Comparison of ENCODE assay signal across 1 cellular context in the genomic region with DNA sequence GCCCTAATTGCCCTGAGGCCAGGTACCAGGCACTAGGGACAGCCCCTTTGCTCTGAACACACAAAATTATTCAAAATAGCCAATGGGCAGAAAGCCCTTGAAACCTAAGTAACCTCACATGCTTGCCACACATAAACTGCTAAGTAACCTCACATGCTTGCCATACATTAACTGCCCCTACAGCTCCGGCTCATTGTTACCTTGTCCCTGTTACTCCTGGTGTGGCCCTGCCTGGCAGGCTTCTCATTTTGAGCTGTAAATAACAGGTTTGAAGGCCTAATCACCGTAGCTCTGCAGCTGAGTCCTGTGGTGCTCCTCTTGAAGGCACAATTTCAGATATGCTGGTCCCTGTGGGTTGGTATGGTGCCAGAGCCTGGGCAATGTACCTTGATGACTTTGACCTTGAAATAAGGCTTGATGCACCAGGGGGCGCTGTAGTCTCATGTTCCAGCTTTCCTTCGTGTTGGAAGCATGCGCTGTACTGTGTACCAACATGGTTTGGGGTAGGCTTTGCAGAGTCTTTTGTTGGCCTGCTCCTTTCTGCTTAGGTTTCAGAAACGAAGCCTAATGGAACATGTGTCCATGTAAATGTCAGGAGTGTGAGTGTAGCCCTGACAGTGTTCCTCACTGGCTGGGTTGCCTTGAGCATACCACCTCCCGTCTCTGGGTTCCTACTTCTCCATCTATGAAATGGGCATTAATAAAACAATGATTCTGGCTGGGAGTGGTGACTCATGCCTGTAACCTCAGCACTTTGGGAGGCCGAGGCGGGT.
TF ChIP-seq lines count a peak whose summit lies in the region.

No MANE protein-coding gene starts in this region.

TF ChIP-seq in K562, 482 proteins besides CTCF, POLR2A, EP300 and RAD21 (continued from another document and continues in another):
- TF ChIP-seq YY1 (IDR thresholded peaks at IDR 0.05; ENCODE audit: borderline replicate concordance in 1 of 3, control insufficient read depth in 1 of 3, extremely low read depth in 1 of 3, insufficient read depth in 3 of 3, insufficient read length in 1 of 3, insufficient replicate concordance in 2 of 3, low read depth in 1 of 3, low read length in 2 of 3) (peak in 1 of 3 experiments; percentile 39), MYC (IDR thresholded peaks at IDR 0.05; ENCODE audit: low read depth, low read length) (peak; percentile 65), MYC (CRISPR knock-in tag; IDR thresholded peaks at IDR 0.05; ENCODE audit: borderline replicate concordance, low read depth) (no peak), STAG1 (CRISPR knock-in tag; IDR thresholded peaks at IDR 0.05; ENCODE audit: borderline replicate concordance) (peak; percentile 89; the same call in 1 of the 2 replicates), HDAC2 (IDR thresholded peaks at IDR 0.05) (peak; percentile 70; the same call in 1 of the 2 replicates), ZNF12 (CRISPR knock-in tag; IDR thresholded peaks at IDR 0.05) (no peak), TBP (optimal IDR thresholded peaks at IDR 0.05; ENCODE audit: low read depth, low read length) (peak; percentile 52), YBX1 (IDR thresholded peaks at IDR 0.05) (no peak), GATAD2A (IDR thresholded peaks at IDR 0.05) (no peak), PCBP2 (IDR thresholded peaks at IDR 0.05; ENCODE audit: low read depth, low read length, poor library complexity, severe bottlenecking) (no peak), SMAD2 (IDR thresholded peaks at IDR 0.05; ENCODE audit: low read depth, low read length) (no peak), LEF1 (IDR thresholded peaks at IDR 0.05) (0 out of 2 replicates have a peak, but pooled peaks have one; percentile 18), TEAD4 (IDR thresholded peaks at IDR 0.05; ENCODE audit: low read length) (0 out of 2 replicates have a peak, but pooled peaks have one; percentile 22), TEAD4 (CRISPR knock-in tag; IDR thresholded peaks at IDR 0.05; ENCODE audit: borderline replicate concordance) (no peak), TAL1 (IDR thresholded peaks at IDR 0.05) (no peak), LCOR (CRISPR knock-in tag; IDR thresholded peaks at IDR 0.05) (peak; percentile 75; the same call in 1 of the 2 replicates), ADNP (tag; IDR thresholded peaks at IDR 0.05) (0 out of 2 replicates have a peak, but pooled peaks have one; percentile 10), ZNF316 (IDR thresholded peaks at IDR 0.05) (peak; percentile 43), EGR1 (conservative IDR thresholded peaks at IDR 0.05) (no peak), HDGF (IDR thresholded peaks at IDR 0.05) (peak; percentile 83; the same call in 1 of the 2 replicates), RNF2 (IDR thresholded peaks at IDR 0.05) (peak; percentile 48; the same call in 1 of the 2 replicates), ZEB2 (IDR thresholded peaks at IDR 0.05) (peak; percentile 43; the same call in 1 of the 2 replicates), HDAC1 (IDR thresholded peaks at IDR 0.05) (0 out of 4 replicates have a peak, but pooled peaks of 1 of the 2 experiments have one; percentile 32), ARNT (IDR thresholded peaks at IDR 0.05) (peak in 1 of 2 experiments; percentile 82; a peak in 1 of 4 replicates), CREM (IDR thresholded peaks at IDR 0.05; ENCODE audit: low read depth) (peak; percentile 58; the same call in 1 of the 2 replicates), FOXM1 (IDR thresholded peaks at IDR 0.05; ENCODE audit: low read depth) (0 out of 2 replicates have a peak, but pooled peaks have one; percentile 18), FOXM1 (CRISPR knock-in tag; IDR thresholded peaks at IDR 0.05; ENCODE audit: low read depth) (no peak), RCOR1 (IDR thresholded peaks at IDR 0.05; ENCODE audit: borderline replicate concordance in 1 of 2, low read depth in 2 of 2, low read length in 2 of 2) (peak in 1 of 2 experiments; percentile 4; a peak in 1 of 4 replicates), ESRRA (IDR thresholded peaks at IDR 0.05; ENCODE audit: borderline replicate concordance, low read depth) (peak; percentile 99), JUND (IDR thresholded peaks at IDR 0.05; ENCODE audit: borderline replicate concordance, low read depth, low read length) (no peak; the same call in 1 of the 2 replicates), JUND (tag; IDR thresholded peaks at IDR 0.05; ENCODE audit: borderline replicate concordance, low read depth, low read length) (peak; percentile 58; the same call in 2 of the 3 replicates)
- TF ChIP-seq, protein P1, sequence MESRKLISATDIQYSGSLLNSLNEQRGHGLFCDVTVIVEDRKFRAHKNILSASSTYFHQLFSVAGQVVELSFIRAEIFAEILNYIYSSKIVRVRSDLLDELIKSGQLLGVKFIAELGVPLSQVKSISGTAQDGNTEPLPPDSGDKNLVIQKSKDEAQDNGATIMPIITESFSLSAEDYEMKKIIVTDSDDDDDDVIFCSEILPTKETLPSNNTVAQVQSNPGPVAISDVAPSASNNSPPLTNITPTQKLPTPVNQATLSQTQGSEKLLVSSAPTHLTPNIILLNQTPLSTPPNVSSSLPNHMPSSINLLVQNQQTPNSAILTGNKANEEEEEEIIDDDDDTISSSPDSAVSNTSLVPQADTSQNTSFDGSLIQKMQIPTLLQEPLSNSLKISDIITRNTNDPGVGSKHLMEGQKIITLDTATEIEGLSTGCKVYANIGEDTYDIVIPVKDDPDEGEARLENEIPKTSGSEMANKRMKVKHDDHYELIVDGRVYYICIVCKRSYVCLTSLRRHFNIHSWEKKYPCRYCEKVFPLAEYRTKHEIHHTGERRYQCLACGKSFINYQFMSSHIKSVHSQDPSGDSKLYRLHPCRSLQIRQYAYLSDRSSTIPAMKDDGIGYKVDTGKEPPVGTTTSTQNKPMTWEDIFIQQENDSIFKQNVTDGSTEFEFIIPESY (CRISPR knock-in tag; IDR thresholded peaks at IDR 0.05), result peak; percentile 28; the same call in 1 of the 2 replicates
- TF ChIP-seq, protein P2, sequence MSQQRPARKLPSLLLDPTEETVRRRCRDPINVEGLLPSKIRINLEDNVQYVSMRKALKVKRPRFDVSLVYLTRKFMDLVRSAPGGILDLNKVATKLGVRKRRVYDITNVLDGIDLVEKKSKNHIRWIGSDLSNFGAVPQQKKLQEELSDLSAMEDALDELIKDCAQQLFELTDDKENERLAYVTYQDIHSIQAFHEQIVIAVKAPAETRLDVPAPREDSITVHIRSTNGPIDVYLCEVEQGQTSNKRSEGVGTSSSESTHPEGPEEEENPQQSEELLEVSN (IDR thresholded peaks at IDR 0.05; ENCODE audit: borderline replicate concordance in 1 of 2, extremely low read depth in 1 of 2, insufficient read depth in 1 of 2, insufficient read length in 1 of 2, low read depth in 1 of 2, low read length in 1 of 2, poor library complexity in 1 of 2, severe bottlenecking in 1 of 2), result peak; percentile 24 to 56
- TF ChIP-seq, protein P3, sequence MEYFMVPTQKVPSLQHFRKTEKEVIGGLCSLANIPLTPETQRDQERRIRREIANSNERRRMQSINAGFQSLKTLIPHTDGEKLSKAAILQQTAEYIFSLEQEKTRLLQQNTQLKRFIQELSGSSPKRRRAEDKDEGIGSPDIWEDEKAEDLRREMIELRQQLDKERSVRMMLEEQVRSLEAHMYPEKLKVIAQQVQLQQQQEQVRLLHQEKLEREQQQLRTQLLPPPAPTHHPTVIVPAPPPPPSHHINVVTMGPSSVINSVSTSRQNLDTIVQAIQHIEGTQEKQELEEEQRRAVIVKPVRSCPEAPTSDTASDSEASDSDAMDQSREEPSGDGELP (CRISPR knock-in tag; IDR thresholded peaks at IDR 0.05; ENCODE audit: borderline replicate concordance), result 0 out of 2 replicates have a peak, but pooled peaks have one; percentile 37
- TF ChIP-seq, protein P4, sequence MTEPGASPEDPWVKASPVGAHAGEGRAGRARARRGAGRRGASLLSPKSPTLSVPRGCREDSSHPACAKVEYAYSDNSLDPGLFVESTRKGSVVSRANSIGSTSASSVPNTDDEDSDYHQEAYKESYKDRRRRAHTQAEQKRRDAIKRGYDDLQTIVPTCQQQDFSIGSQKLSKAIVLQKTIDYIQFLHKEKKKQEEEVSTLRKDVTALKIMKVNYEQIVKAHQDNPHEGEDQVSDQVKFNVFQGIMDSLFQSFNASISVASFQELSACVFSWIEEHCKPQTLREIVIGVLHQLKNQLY (CRISPR knock-in tag; conservative IDR thresholded peaks at IDR 0.05), result 0 out of 4 replicates have a peak, but pooled peaks of 1 of the 2 experiments have one; percentile 64
- TF ChIP-seq, protein P5, sequence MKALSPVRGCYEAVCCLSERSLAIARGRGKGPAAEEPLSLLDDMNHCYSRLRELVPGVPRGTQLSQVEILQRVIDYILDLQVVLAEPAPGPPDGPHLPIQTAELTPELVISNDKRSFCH (CRISPR knock-in tag; IDR thresholded peaks at IDR 0.05), result no peak
- TF ChIP-seq, protein P5 (tag; IDR thresholded peaks at IDR 0.05), result 0 out of 2 replicates have a peak, but pooled peaks have one; percentile 55
- TF ChIP-seq, protein P6, sequence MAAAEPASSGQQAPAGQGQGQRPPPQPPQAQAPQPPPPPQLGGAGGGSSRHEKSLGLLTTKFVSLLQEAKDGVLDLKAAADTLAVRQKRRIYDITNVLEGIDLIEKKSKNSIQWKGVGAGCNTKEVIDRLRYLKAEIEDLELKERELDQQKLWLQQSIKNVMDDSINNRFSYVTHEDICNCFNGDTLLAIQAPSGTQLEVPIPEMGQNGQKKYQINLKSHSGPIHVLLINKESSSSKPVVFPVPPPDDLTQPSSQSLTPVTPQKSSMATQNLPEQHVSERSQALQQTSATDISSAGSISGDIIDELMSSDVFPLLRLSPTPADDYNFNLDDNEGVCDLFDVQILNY (CRISPR knock-in tag; IDR thresholded peaks at IDR 0.05), result peak; percentile 82; the same call in 1 of the 2 replicates
- TF ChIP-seq, protein P7, sequence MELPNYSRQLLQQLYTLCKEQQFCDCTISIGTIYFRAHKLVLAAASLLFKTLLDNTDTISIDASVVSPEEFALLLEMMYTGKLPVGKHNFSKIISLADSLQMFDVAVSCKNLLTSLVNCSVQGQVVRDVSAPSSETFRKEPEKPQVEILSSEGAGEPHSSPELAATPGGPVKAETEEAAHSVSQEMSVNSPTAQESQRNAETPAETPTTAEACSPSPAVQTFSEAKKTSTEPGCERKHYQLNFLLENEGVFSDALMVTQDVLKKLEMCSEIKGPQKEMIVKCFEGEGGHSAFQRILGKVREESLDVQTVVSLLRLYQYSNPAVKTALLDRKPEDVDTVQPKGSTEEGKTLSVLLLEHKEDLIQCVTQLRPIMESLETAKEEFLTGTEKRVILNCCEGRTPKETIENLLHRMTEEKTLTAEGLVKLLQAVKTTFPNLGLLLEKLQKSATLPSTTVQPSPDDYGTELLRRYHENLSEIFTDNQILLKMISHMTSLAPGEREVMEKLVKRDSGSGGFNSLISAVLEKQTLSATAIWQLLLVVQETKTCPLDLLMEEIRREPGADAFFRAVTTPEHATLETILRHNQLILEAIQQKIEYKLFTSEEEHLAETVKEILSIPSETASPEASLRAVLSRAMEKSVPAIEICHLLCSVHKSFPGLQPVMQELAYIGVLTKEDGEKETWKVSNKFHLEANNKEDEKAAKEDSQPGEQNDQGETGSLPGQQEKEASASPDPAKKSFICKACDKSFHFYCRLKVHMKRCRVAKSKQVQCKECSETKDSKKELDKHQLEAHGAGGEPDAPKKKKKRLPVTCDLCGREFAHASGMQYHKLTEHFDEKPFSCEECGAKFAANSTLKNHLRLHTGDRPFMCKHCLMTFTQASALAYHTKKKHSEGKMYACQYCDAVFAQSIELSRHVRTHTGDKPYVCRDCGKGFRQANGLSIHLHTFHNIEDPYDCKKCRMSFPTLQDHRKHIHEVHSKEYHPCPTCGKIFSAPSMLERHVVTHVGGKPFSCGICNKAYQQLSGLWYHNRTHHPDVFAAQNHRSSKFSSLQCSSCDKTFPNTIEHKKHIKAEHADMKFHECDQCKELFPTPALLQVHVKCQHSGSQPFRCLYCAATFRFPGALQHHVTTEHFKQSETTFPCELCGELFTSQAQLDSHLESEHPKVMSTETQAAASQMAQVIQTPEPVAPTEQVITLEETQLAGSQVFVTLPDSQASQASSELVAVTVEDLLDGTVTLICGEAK (IDR thresholded peaks at IDR 0.05), result no peak
- TF ChIP-seq, protein P7 (CRISPR knock-in tag; IDR thresholded peaks at IDR 0.05), result no peak
- TF ChIP-seq, protein P8, sequence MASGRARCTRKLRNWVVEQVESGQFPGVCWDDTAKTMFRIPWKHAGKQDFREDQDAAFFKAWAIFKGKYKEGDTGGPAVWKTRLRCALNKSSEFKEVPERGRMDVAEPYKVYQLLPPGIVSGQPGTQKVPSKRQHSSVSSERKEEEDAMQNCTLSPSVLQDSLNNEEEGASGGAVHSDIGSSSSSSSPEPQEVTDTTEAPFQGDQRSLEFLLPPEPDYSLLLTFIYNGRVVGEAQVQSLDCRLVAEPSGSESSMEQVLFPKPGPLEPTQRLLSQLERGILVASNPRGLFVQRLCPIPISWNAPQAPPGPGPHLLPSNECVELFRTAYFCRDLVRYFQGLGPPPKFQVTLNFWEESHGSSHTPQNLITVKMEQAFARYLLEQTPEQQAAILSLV (tag; IDR thresholded peaks at IDR 0.05), result 0 out of 2 replicates have a peak, but pooled peaks have one; percentile 24
- TF ChIP-seq, protein P9, sequence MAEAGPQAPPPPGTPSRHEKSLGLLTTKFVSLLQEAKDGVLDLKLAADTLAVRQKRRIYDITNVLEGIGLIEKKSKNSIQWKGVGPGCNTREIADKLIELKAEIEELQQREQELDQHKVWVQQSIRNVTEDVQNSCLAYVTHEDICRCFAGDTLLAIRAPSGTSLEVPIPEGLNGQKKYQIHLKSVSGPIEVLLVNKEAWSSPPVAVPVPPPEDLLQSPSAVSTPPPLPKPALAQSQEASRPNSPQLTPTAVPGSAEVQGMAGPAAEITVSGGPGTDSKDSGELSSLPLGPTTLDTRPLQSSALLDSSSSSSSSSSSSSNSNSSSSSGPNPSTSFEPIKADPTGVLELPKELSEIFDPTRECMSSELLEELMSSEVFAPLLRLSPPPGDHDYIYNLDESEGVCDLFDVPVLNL (CRISPR knock-in tag; IDR thresholded peaks at IDR 0.05; ENCODE audit: low read depth), result no peak
